In the genomic region with DNA sequence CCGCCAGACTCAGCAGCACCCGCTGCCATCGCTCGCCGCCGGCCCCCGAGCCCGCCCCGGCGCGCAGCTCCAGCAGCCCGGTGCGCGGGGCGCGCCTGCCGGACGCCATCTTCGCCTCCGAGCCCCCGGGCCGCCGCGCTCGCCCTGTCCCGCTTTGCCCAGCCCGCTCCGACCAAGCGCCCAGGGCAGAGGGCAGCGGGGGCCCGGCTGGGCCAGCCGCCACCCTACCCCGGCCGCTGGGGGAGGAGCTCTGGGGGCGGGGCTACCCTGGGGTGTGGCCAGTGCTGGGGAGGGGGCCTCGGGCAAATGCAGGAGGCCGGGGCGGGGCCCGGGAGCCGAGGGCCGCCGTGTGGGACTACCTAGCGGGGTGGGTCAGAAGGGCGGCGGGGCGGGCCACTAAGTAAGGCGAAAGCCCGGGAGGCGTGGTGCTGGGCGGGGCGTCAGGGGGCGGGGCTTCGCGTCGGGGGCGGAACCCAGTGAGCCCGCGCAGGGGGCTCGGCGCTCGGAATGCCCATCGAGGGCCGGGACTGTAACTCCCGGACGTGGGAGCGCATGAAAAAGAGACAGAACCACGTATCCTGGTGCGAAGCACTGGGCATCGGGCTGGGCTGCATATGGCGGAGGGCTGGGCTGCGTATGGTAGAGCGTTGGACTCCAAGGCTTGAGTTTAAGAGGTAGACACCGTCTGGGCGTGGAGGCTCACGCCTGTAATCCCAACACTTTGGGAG, we compare ENCODE assay signal across 8 cellular contexts. TPM values are rescaled to one million over a fixed set of nuclear protein-coding genes. Genes with fewer than 3 reads are reported as not detected.
DNase-seq lines count a peak whose midpoint lies in the region; ATAC-seq and TF ChIP-seq lines count a peak whose summit lies in the region.

Gene SNTA1 (minus strand): TSS at position 252 of the 728 bp plus-strand sequence. CDS start 143 bp downstream, at position 109.

- peak; percentile 83 for DNase-seq in Daoy (ENCODE audit: low read depth)
- DNase-seq in NCI-H146 (lab: John Stamatoyannopoulos, UW) = peak; percentile 99
- DNase-seq in T-helper 2 cell = peak; percentile 76 to 93 (median 85)
- DNase-seq in right cardiac atrium = peak; percentile 93 to 98 (median 98)
- DNase-seq in psoas muscle = peak; percentile 94 to 98
- DNase-seq in ureter (ENCODE audit: low spot score) = peak; percentile 91

- peak within 1 kb of the TSS; percentile 83 for H3K4me3 ChIP-seq in right cardiac atrium (ENCODE audit: low read length)
- peak within 1 kb of the TSS; percentile 71 for H3K4me3 ChIP-seq in psoas muscle

- no peak for TF ChIP-seq CTCF in psoas muscle (IDR thresholded peaks at IDR 0.05)

- WGBS in right cardiac atrium = under 1% methylated on average over 75 of the region's 75 CpGs
- 0 to 1% (median 1%) methylated on average over 45 to 75 of the region's 75 CpGs for WGBS in psoas muscle, 3 donors

- H3K27me3 ChIP-seq in right cardiac atrium (ENCODE audit: control insufficient read depth, insufficient read depth) (no peaks in the 10 kb centered on the region), psoas muscle (ENCODE audit: insufficient read depth in 3 of 3, low read length in 2 of 3) (no peaks in the 10 kb centered on the region)

- peaks cover 1% of the 10 kb centered on the region for H3K4me1 ChIP-seq in right cardiac atrium (ENCODE audit: control insufficient read depth, insufficient read depth, low read length)
- peaks cover 26% of the 10 kb centered on the region for H3K4me1 ChIP-seq in psoas muscle

- peak within 1 kb of the TSS; percentile 60 for H3K27ac ChIP-seq in angular gyrus (ENCODE audit: low read depth, low read length)
- peak within 1 kb of the TSS; percentile 71 for H3K27ac ChIP-seq in right cardiac atrium (ENCODE audit: low read length)
- H3K27ac ChIP-seq in psoas muscle = peak within 1 kb of the TSS; percentile 90

- no peaks in the 10 kb centered on the region for H3K9me3 ChIP-seq in right cardiac atrium (ENCODE audit: control insufficient read depth, low read length)
- no peaks in the 10 kb centered on the region for H3K9me3 ChIP-seq in psoas muscle

- intact Hi-C loops in right cardiac atrium (cut with DNase I) (loop anchor here in 1 of 4 donors (10.0 kb wide), 1 partner anchor 221 kb away; the partner anchor contains the start of genes ACTL10 and C20orf144), psoas muscle (cut with DNase I) (loop anchor here (2.0 to 5.0 kb wide), 2 partner anchors 27 to 41 kb away; partner anchors contain the start of gene CDK5RAP1 (in 2 of the 2))

- peak; percentile 66 for ATAC-seq in HG02610 (IDR thresholded peaks at IDR 0.05; ENCODE audit: unreplicated experiment)
- ATAC-seq in right cardiac atrium = peak; percentile 93 to 96
- ATAC-seq in psoas muscle = peak; percentile 90 to 95 (median 92)

- H3K36me3 ChIP-seq in psoas muscle (ENCODE audit: insufficient read depth in 1 of 2, low read depth in 1 of 2) = peaks cover 0 to 4% of the 10 kb centered on the region in 2 donors

RNA-seq across cellular contexts. Expression of gene SNTA1, which starts in this region (rescaled TPM):
- total RNA-seq in Daoy (2014; rRNA removed; shearing (Covaris generic)) = 2.5 and 3.2 TPM in 2 replicates
- 100 to 1,000 TPM; 160 to 207 (median 170) TPM for total RNA-seq in right cardiac atrium
- 221 TPM for polyA plus RNA-seq in right cardiac atrium
- 100 to 1,000 TPM; 102 to 150 (median 129) TPM for total RNA-seq in psoas muscle
- 100 to 1,000 TPM in 2 of 3 donors, 10 to 100 TPM in 1; 36.6 to 196 (median 165) TPM for polyA plus RNA-seq in psoas muscle
- 9.6 TPM for total RNA-seq in ureter

Comparison
In these comparisons a context has a peak if more than half of its experiments do, and no peak if none do; other contexts are left out.
1. Peak in every context shown above with its lines: DNase-seq, ATAC-seq, H3K4me3 ChIP-seq and H3K27ac ChIP-seq.